24 cellular contexts compared by ENCODE assay signal in the genomic region with DNA sequence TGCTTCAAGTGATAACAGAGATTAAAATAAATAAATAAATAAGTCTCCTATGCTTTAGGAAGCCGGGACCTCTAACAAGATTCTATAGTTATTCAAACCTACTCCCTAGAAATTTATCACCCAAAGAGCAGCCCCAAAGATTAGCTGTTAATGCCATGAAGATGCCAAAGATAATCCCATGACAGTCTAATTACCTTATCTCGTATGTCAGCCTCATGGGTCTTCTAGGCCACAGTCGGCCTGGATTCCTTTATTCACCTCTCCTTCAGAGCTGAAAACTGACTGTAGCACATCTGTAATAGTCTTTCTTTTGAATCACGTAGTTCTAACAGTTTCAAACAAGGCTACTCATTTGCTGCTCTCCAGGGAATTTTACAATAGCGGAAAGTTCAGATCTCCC. TPM values are rescaled to one million over a fixed set of nuclear protein-coding genes. Genes with fewer than 3 reads are reported as not detected.
A peak's percentile ranks its signal among the peaks of the same experiment; 100 is the strongest.
DNase-seq lines count a peak whose midpoint lies in the region; ATAC-seq and TF ChIP-seq lines count a peak whose summit lies in the region.
"Had no signal": no experiment of that assay in that cellular context is flagged by ENCODE, and none has a peak within 500 bp of the region (broad histone marks: within the 10 kb centered on the region; RNA-seq: fewer than 3 reads in every experiment).

No MANE protein-coding gene starts in this region.

- H3K36me3 ChIP-seq in BE2C, result no peaks in the 10 kb centered on the region

- H3K27ac ChIP-seq in coronary artery, result peak overlapping the region; percentile 46 to 57
- H3K27ac ChIP-seq: body of pancreas, psoas muscle had no signal

- H3K27me3 Mint-ChIP-seq in nephron (ENCODE audit: low read depth), result no peaks in the 10 kb centered on the region

- H3K4me1 ChIP-seq in BE2C, result peaks cover 6% of the 10 kb centered on the region; the same call in 1 of the 2 replicates
- H3K4me1 ChIP-seq: body of pancreas, psoas muscle had no signal

- no peak for TF ChIP-seq POLR2A in GM18505 (IDR thresholded peaks at IDR 0.05; ENCODE audit: borderline replicate concordance, extremely low read depth, insufficient read depth, insufficient read length)

- DNase-seq in NCI-H524 (lab: John Stamatoyannopoulos, UW) (peak; percentile 16 to 66), NCI-H524 treated with DMSO at 0.1 percent for 48 hours (lab: John Stamatoyannopoulos, UW) (no peak), coronary artery (ENCODE audit: low spot score) (no peak), BE2C (no peak), NCI-H345 treated with DMSO at 0.1 percent for 48 hours (lab: John Stamatoyannopoulos, UW; ENCODE audit: unreplicated experiment) (no peak)
- DNase-seq: activated CD4-positive, alpha-beta T cell treated with anti-CD3 and anti-CD28 coated beads for 36 hours; activated CD8-positive, alpha-beta T cell treated with anti-CD3 and anti-CD28 coated beads, Interleukin-2, amount 10 ng/mL, durations not matched to agents 7 days and 5 days; activated effector memory CD4-positive, alpha-beta T cell treated with anti-CD3 and anti-CD28 coated beads, Interleukin-2, amount 50 U/mL, for 16 hours; activated naive CD8-positive, alpha-beta T cell treated with anti-CD3 and anti-CD28 coated beads, Interleukin-2, amount 10 ng/mL, durations not matched to agents 7 days and 5 days; body of pancreas; cerebellar nuclear complex; DMS53; GDM1; NCI-H187 treated with DMSO at 0.1 percent for 48 hours; NCI-H748 treated with DMSO at 0.1 percent for 48 hours; psoas muscle; stimulated activated CD4-positive, alpha-beta T cell treated with anti-CD3 and anti-CD28 coated beads, Interleukin-15, amount 100 ng/mL, for 24 hours; stimulated activated naive B cell treated with anti-CD40 and anti-IgM and Interleukin-4, amounts not matched to agents 10 μg/mL and 1 μg/mL and 100 μg/mL, for 72 hours had no signal

- H3K36me3 Mint-ChIP-seq in nephron (ENCODE audit: low read depth), result peaks cover 92% of the 10 kb centered on the region
- H3K36me3 Mint-ChIP-seq: activated naive CD8-positive, alpha-beta T cell treated with anti-CD3 and anti-CD28 coated beads, Interleukin-2, amount 10 ng/mL, durations not matched to agents 7 days and 5 days had no signal

- no peak for TF ChIP-seq CTCF in coronary artery (IDR thresholded peaks at IDR 0.05)
- TF ChIP-seq CTCF in nephron (IDR thresholded peaks at IDR 0.05; ENCODE audit: unreplicated experiment in 3 of 3), result no peak
- TF ChIP-seq CTCF in BE2C (IDR thresholded peaks at IDR 0.05; ENCODE audit: low read depth, low read length), result no peak

- H3K4me3 ChIP-seq in coronary artery, result no peak overlapping the region
- H3K4me3 ChIP-seq in BE2C (ENCODE audit: low read depth, low read length), result no peak overlapping the region
- H3K4me3 ChIP-seq: body of pancreas, psoas muscle had no signal

- peak overlapping the region; percentile 30 to 88 (median 82) for H3K27ac Mint-ChIP-seq in nephron
- H3K27ac Mint-ChIP-seq: activated CD4-positive, alpha-beta T cell treated with anti-CD3 and anti-CD28 coated beads for 36 hours; activated CD8-positive, alpha-beta T cell treated with anti-CD3 and anti-CD28 coated beads, Interleukin-2, amount 10 ng/mL, durations not matched to agents 7 days and 5 days; activated naive CD8-positive, alpha-beta T cell treated with anti-CD3 and anti-CD28 coated beads, Interleukin-2, amount 10 ng/mL, durations not matched to agents 7 days and 5 days; B cell; IgD-negative memory B cell; stimulated activated naive B cell treated with anti-CD40 and anti-IgM and Interleukin-4, amounts not matched to agents 10 μg/mL and 1 μg/mL and 100 μg/mL, for 72 hours; T-helper 2 cell treated with Interferon-gamma antibody and Interleukin-4, amounts not matched to agents 5 μg/mL and 100 μg/mL, for 36 hours had no signal

- H3K4me3 Mint-ChIP-seq in nephron, result no peak overlapping the region
- H3K4me3 Mint-ChIP-seq: activated CD4-positive, alpha-beta T cell treated with anti-CD3 and anti-CD28 coated beads for 36 hours; activated CD8-positive, alpha-beta T cell treated with anti-CD3 and anti-CD28 coated beads, Interleukin-2, amount 10 ng/mL, durations not matched to agents 7 days and 5 days; activated naive CD8-positive, alpha-beta T cell treated with anti-CD3 and anti-CD28 coated beads, Interleukin-2, amount 10 ng/mL, durations not matched to agents 7 days and 5 days; B cell; IgD-negative memory B cell; stimulated activated naive B cell treated with anti-CD40 and anti-IgM and Interleukin-4, amounts not matched to agents 10 μg/mL and 1 μg/mL and 100 μg/mL, for 72 hours; T-helper 2 cell treated with Interferon-gamma antibody and Interleukin-4, amounts not matched to agents 5 μg/mL and 100 μg/mL, for 36 hours had no signal

- no peaks in the 10 kb centered on the region for H3K9me3 Mint-ChIP-seq in nephron
- H3K9me3 Mint-ChIP-seq: activated naive CD8-positive, alpha-beta T cell treated with anti-CD3 and anti-CD28 coated beads, Interleukin-2, amount 10 ng/mL, durations not matched to agents 7 days and 5 days; IgD-negative memory B cell; stimulated activated naive B cell treated with anti-CD40 and anti-IgM and Interleukin-4, amounts not matched to agents 10 μg/mL and 1 μg/mL and 100 μg/mL, for 72 hours; T-helper 2 cell treated with Interferon-gamma antibody and Interleukin-4, amounts not matched to agents 5 μg/mL and 100 μg/mL, for 36 hours had no signal

- peaks cover 61% of the 10 kb centered on the region for H3K4me1 Mint-ChIP-seq in nephron
- H3K4me1 Mint-ChIP-seq: activated CD4-positive, alpha-beta T cell treated with anti-CD3 and anti-CD28 coated beads for 36 hours; activated naive CD8-positive, alpha-beta T cell treated with anti-CD3 and anti-CD28 coated beads, Interleukin-2, amount 10 ng/mL, durations not matched to agents 7 days and 5 days; B cell; IgD-negative memory B cell; stimulated activated naive B cell treated with anti-CD40 and anti-IgM and Interleukin-4, amounts not matched to agents 10 μg/mL and 1 μg/mL and 100 μg/mL, for 72 hours had no signal

- no peak for ATAC-seq in GM18505 (IDR thresholded peaks at IDR 0.05; ENCODE audit: unreplicated experiment)
- ATAC-seq in HG02798 (IDR thresholded peaks at IDR 0.05; ENCODE audit: poor library complexity, unreplicated experiment), result no peak
- ATAC-seq: activated CD4-positive, alpha-beta T cell treated with anti-CD3 and anti-CD28 coated beads for 36 hours; activated CD8-positive, alpha-beta T cell treated with anti-CD3 and anti-CD28 coated beads, Interleukin-2, amount 10 ng/mL, durations not matched to agents 7 days and 5 days; body of pancreas; psoas muscle; stimulated activated naive B cell treated with anti-CD40 and anti-IgM and Interleukin-4, amounts not matched to agents 10 μg/mL and 1 μg/mL and 100 μg/mL, for 72 hours had no signal

- no peaks in the 10 kb centered on the region for H3K9me3 ChIP-seq in BE2C
- H3K9me3 ChIP-seq: body of pancreas, psoas muscle had no signal

- H3K27me3 ChIP-seq in BE2C, result no peaks in the 10 kb centered on the region; the same call in 1 of the 2 replicates
- H3K27me3 ChIP-seq: body of pancreas had no signal

RNA-seq across cellular contexts. Expression of gene COL1A2, which starts 24.2 kb away (rescaled TPM):
- polyA plus RNA-seq in BE2C (2012; ENCODE audit: insufficient read depth, insufficient read length, low read depth), result not detected
- polyA plus RNA-seq: IgD-negative memory B cell had no signal

Comparison
In these comparisons a context has a peak if more than half of its experiments do, and no peak if none do; other contexts are left out.
1. DNase-seq: peak in NCI-H524 (2 of 2); none in NCI-H524 treated with DMSO at 0.1 percent for 48 hours (single experiment), coronary artery (single experiment), BE2C (single experiment) and NCI-H345 treated with DMSO at 0.1 percent for 48 hours (single experiment).